In the genomic region with DNA sequence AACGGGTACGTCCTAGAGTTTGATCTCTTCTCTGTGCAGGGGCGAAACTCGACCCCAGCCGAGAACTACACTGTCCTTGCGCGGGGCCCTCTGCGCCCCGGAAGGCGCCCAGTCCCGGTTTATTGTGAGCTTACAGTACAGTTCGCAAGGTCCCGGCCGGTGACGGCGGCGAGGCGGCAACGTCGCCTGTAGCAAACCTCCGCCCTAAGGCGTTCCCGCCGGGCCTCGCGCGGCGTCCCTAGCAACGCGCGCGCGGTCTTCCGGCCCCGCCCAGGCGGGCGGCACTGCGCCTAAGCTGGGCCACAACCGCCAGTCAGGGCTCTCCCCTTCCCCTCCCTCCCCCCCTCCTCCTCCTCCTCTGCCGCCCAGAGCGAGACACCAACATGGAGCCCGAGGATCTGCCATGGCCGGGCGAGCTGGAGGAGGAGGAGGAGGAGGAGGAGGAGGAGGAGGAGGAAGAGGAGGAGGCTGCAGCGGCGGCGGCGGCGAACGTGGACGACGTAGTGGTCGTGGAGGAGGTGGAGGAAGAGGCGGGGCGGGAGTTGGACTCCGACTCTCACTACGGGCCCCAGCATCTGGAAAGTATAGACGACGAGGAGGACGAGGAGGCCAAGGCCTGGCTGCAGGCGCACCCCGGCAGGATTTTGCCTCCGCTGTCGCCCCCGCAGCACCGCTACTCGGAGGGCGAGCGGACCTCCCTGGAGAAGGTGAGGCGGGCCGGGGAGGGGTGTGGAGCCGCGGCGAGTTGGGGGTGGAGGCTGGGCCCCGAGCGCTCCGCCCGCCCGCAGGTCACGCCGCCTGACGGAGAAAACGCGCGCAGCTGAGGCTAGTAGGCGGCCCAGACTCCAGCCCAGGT, we compare ENCODE assay signal across 8 cellular contexts. TPM values are rescaled to one million over a fixed set of nuclear protein-coding genes. Genes with fewer than 3 reads are reported as not detected.
DNase-seq lines count a peak whose midpoint lies in the region; ATAC-seq and TF ChIP-seq lines count a peak whose summit lies in the region.

A gene with protein sequence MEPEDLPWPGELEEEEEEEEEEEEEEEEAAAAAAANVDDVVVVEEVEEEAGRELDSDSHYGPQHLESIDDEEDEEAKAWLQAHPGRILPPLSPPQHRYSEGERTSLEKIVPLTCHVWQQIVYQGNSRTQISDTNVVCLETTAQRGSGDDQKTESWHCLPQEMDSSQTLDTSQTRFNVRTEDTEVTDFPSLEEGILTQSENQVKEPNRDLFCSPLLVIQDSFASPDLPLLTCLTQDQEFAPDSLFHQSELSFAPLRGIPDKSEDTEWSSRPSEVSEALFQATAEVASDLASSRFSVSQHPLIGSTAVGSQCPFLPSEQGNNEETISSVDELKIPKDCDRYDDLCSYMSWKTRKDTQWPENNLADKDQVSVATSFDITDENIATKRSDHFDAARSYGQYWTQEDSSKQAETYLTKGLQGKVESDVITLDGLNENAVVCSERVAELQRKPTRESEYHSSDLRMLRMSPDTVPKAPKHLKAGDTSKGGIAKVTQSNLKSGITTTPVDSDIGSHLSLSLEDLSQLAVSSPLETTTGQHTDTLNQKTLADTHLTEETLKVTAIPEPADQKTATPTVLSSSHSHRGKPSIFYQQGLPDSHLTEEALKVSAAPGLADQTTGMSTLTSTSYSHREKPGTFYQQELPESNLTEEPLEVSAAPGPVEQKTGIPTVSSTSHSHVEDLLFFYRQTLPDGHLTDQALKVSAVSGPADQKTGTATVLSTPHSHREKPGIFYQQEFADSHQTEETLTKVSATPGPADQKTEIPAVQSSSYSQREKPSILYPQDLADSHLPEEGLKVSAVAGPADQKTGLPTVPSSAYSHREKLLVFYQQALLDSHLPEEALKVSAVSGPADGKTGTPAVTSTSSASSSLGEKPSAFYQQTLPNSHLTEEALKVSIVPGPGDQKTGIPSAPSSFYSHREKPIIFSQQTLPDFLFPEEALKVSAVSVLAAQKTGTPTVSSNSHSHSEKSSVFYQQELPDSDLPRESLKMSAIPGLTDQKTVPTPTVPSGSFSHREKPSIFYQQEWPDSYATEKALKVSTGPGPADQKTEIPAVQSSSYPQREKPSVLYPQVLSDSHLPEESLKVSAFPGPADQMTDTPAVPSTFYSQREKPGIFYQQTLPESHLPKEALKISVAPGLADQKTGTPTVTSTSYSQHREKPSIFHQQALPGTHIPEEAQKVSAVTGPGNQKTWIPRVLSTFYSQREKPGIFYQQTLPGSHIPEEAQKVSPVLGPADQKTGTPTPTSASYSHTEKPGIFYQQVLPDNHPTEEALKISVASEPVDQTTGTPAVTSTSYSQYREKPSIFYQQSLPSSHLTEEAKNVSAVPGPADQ (N-terminal part only) (plus strand): TSS at position 351 of the 856 bp plus-strand sequence. CDS start 33 bp downstream, at position 384.

- no peak for TF ChIP-seq CTCF in colonic mucosa (IDR thresholded peaks at IDR 0.05)

- DNase-seq in C1 segment of cervical spinal cord (lab: John Stamatoyannopoulos, UW) = peak; percentile 71 to 94 (median 88)
- DNase-seq in NCI-H526 (lab: John Stamatoyannopoulos, UW) = peak; percentile 70 to 94
- peak; percentile 92 for DNase-seq in activated CD4-positive, alpha-beta T cell treated with anti-CD3 and anti-CD28 coated beads for 48 hours
- DNase-seq in colonic mucosa = peak; percentile 89
- peak; percentile 92 for DNase-seq in left colon
- DNase-seq in stimulated activated CD4-positive, alpha-beta T cell treated with anti-CD3 and anti-CD28 coated beads, Interleukin-1b, Interleukin-23, amount 100 ng/mL, for 4 hours (ENCODE audit: low read depth in 2 of 2) = peak; percentile 77 to 81

- peak within 1 kb of the TSS; percentile 96 for H3K27ac ChIP-seq in colonic mucosa

- H3K4me3 ChIP-seq in colonic mucosa = peak within 1 kb of the TSS; percentile 53

- H3K27me3 ChIP-seq in colonic mucosa = no peaks in the 10 kb centered on the region

- H3K9me3 ChIP-seq in colonic mucosa = no peaks in the 10 kb centered on the region

- H3K9ac ChIP-seq in colonic mucosa (ENCODE audit: low read depth in 2 of 2, low read length in 2 of 2) = peak within 1 kb of the TSS; percentile 63 to 81

- no peaks in the 10 kb centered on the region for H3K36me3 ChIP-seq in colonic mucosa

- no peaks in the 10 kb centered on the region for H3K4me1 ChIP-seq in colonic mucosa

- peak; percentile 90 for ATAC-seq in GM19328 (IDR thresholded peaks at IDR 0.05; ENCODE audit: unreplicated experiment)
- ATAC-seq in HG03469 (IDR thresholded peaks at IDR 0.05; ENCODE audit: unreplicated experiment) = peak; percentile 91
- ATAC-seq in left colon = peak; percentile 94

- intact Hi-C loops in colonic mucosa (cut with DNase I) = no loop called here
- intact Hi-C loops in left colon (cut with DNase I, micrococcal nuclease) = no loop called here

RNA-seq across cellular contexts. Expression of the gene that starts here (rescaled TPM):
- total RNA-seq in colonic mucosa = 10 to 100 TPM; 11.7 to 16.6 TPM
- 10 to 100 TPM; 11.2 to 14.8 TPM for total RNA-seq in left colon

Comparison
In these comparisons a context has a peak if more than half of its experiments do, and no peak if none do; other contexts are left out.
1. Peak in every context shown above with its lines: DNase-seq, ATAC-seq, H3K4me3 ChIP-seq and H3K27ac ChIP-seq.